Comparison of ENCODE assay signal across 21 cellular contexts in genomic region chr15:74394090-74394846, GRCh38. TPM values are rescaled to one million over a fixed set of nuclear protein-coding genes. Genes with fewer than 3 reads are reported as not detected.
DNase-seq lines count a peak whose midpoint lies in the region; ATAC-seq and TF ChIP-seq lines count a peak whose summit lies in the region.
"Had no signal": no experiment of that assay in that cellular context is flagged by ENCODE, and none has a peak within 500 bp of the region (broad histone marks: within the 10 kb centered on the region; RNA-seq: fewer than 3 reads in every experiment).

No MANE protein-coding gene starts in this region.

- no peaks in the 10 kb centered on the region for H3K79me2 ChIP-seq in neural progenitor cell (ENCODE audit: low read depth)

- H3K9me3 ChIP-seq in neural progenitor cell (ENCODE audit: low read depth): no peaks in the 10 kb centered on the region
- H3K9me3 ChIP-seq: thoracic aorta had no signal

- no peak for ATAC-seq in GM19452 (IDR thresholded peaks at IDR 0.05; ENCODE audit: unreplicated experiment)
- ATAC-seq: foreskin keratinocyte, PC-3 had no signal

- H3K9me3 Mint-ChIP-seq in T-helper 2 cell treated with Interferon-gamma antibody and Interleukin-4, amounts not matched to agents 5 μg/mL and 100 μg/mL, for 36 hours: no peaks in the 10 kb centered on the region
- no peaks in the 10 kb centered on the region for H3K9me3 Mint-ChIP-seq in activated naive CD8-positive, alpha-beta T cell (ENCODE audit: low read depth)
- H3K9me3 Mint-ChIP-seq in neural progenitor cell: no peaks in the 10 kb centered on the region

- no peaks in the 10 kb centered on the region for H3K4me1 ChIP-seq in neural progenitor cell

- no peak overlapping the region for H3K9ac ChIP-seq in neural progenitor cell

- H3K27me3 ChIP-seq in neural progenitor cell: no peaks in the 10 kb centered on the region
- H3K27me3 ChIP-seq: foreskin keratinocyte had no signal

- H3K36me3 ChIP-seq in neural progenitor cell: no peaks in the 10 kb centered on the region
- H3K36me3 ChIP-seq: thoracic aorta had no signal

- peaks cover 48% of the 10 kb centered on the region for H3K4me1 Mint-ChIP-seq in T-helper 2 cell treated with Interferon-gamma antibody and Interleukin-4, amounts not matched to agents 5 μg/mL and 100 μg/mL, for 36 hours (ENCODE audit: low read depth)
- H3K4me1 Mint-ChIP-seq in activated naive CD8-positive, alpha-beta T cell (ENCODE audit: low read depth): peaks cover 87% of the 10 kb centered on the region
- H3K4me1 Mint-ChIP-seq in neural progenitor cell: peaks cover 22% of the 10 kb centered on the region

- H3K27ac Mint-ChIP-seq in T-helper 2 cell treated with Interferon-gamma antibody and Interleukin-4, amounts not matched to agents 5 μg/mL and 100 μg/mL, for 36 hours: peak overlapping the region; percentile 34
- H3K27ac Mint-ChIP-seq in activated naive CD8-positive, alpha-beta T cell: peak overlapping the region; percentile 76
- H3K27ac Mint-ChIP-seq in neural progenitor cell: no peak overlapping the region

- H3F3A ChIP-seq in neural progenitor cell (ENCODE audit: low read depth): no peaks in the 10 kb centered on the region

- TF ChIP-seq POLR2A in GM19193 (IDR thresholded peaks at IDR 0.05; ENCODE audit: extremely low read depth, insufficient read depth, insufficient read length): peak; percentile 31

- H2AFZ ChIP-seq in neural progenitor cell (replicated peaks): no peak overlapping the region

- DNase-seq in T-helper 2 cell treated with Interferon-gamma antibody and Interleukin-4, amounts not matched to agents 5 μg/mL and 100 μg/mL, for 36 hours (ENCODE audit: low spot score): no peak
- DNase-seq in T-helper 2 cell (no peak), neural progenitor cell (ENCODE audit: low spot score) (no peak), NCI-H1092 treated with DMSO at 0.1 percent for 48 hours (lab: John Stamatoyannopoulos, UW) (no peak)
- DNase-seq in stimulated activated CD4-positive, alpha-beta T cell treated with anti-CD3 and anti-CD28 coated beads, Interleukin-1b, Interleukin-23, amount 100 ng/mL, for 48 hours: no peak
- DNase-seq: 8988T; activated CD8-positive, alpha-beta memory T cell treated with anti-CD3 and anti-CD28 coated beads, Interleukin-2, amount 50 U/mL, for 48 hours; foreskin keratinocyte; H7; left ventricle myocardium superior; NCI-H2081; NCI-H524 treated with DMSO at 0.1 percent for 48 hours; retina; stimulated activated CD4-positive, alpha-beta T cell treated with anti-CD3 and anti-CD28 coated beads, Interleukin-2, amount 100 ng/mL, for 24 hours had no signal

- no peak overlapping the region for H3K27ac ChIP-seq in neural progenitor cell
- H3K27ac ChIP-seq: thoracic aorta had no signal

- H3K36me3 Mint-ChIP-seq in T-helper 2 cell treated with Interferon-gamma antibody and Interleukin-4, amounts not matched to agents 5 μg/mL and 100 μg/mL, for 36 hours (ENCODE audit: low read depth): no peaks in the 10 kb centered on the region
- no peaks in the 10 kb centered on the region for H3K36me3 Mint-ChIP-seq in activated naive CD8-positive, alpha-beta T cell
- no peaks in the 10 kb centered on the region for H3K36me3 Mint-ChIP-seq in neural progenitor cell
- H3K36me3 Mint-ChIP-seq: CD14-positive monocyte had no signal

- H3K4me3 Mint-ChIP-seq in T-helper 2 cell treated with Interferon-gamma antibody and Interleukin-4, amounts not matched to agents 5 μg/mL and 100 μg/mL, for 36 hours: no peak overlapping the region
- no peak overlapping the region for H3K4me3 Mint-ChIP-seq in activated naive CD8-positive, alpha-beta T cell
- peak overlapping the region; percentile 22 for H3K4me3 Mint-ChIP-seq in neural progenitor cell
- H3K4me3 Mint-ChIP-seq: CD14-positive monocyte had no signal

- no peaks in the 10 kb centered on the region for H3K27me3 Mint-ChIP-seq in T-helper 2 cell treated with Interferon-gamma antibody and Interleukin-4, amounts not matched to agents 5 μg/mL and 100 μg/mL, for 36 hours (ENCODE audit: low read depth)
- H3K27me3 Mint-ChIP-seq in activated naive CD8-positive, alpha-beta T cell: no peaks in the 10 kb centered on the region
- H3K27me3 Mint-ChIP-seq in neural progenitor cell (ENCODE audit: insufficient read depth, low read depth): peaks cover 11% of the 10 kb centered on the region

- TF ChIP-seq CTCF in neural progenitor cell (IDR thresholded peaks at IDR 0.05): no peak

- no peaks in the 10 kb centered on the region for H4K20me1 ChIP-seq in neural progenitor cell (ENCODE audit: low read depth)

- H3K4me2 ChIP-seq in neural progenitor cell: no peak overlapping the region

- no peak overlapping the region for H3K4me3 ChIP-seq in neural progenitor cell
- H3K4me3 ChIP-seq: thoracic aorta had no signal

RNA-seq across cellular contexts. Expression of gene CYP11A1, which starts 26.8 kb away (rescaled TPM):
- 0.99 and 1.1 TPM in 2 replicates for total RNA-seq in neural progenitor cell (ENCODE audit: low replicate concordance)
- total RNA-seq: foreskin keratinocyte, myocyte, thoracic aorta had no signal

RNA-seq across cellular contexts. Expression of gene SEMA7A, which starts 39.5 kb away (rescaled TPM):
- total RNA-seq in neural progenitor cell (ENCODE audit: low replicate concordance): 3.5 and 11.7 TPM in 2 replicates
